Comparison of ENCODE assay signal across 29 cellular contexts in the genomic region with DNA sequence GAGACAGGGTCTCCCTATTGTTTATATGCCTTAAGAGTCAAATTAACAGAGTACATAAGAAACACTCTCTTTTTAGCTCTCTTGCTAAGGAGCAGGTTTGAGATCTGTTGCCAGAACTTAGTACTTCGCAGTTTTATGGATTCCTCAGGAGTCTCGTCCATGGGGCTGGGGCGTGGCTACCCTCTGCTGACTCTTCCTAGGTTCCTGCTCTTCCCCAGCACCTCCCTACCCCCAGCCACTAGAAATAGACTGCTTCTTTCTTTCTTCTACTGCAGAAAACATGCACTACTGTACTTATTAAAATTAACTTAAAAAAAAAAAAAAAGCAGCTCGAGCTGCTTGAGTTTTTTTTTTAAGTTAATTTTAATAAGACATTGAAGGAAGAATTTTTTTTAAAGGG.
"Had no signal": no experiment of that assay in that cellular context is flagged by ENCODE, and none has a peak within 500 bp of the region (broad histone marks: within the 10 kb centered on the region; RNA-seq: fewer than 3 reads in every experiment).

No MANE protein-coding gene starts in this region.

- H3K27ac ChIP-seq: epithelial cell of prostate, gastrocnemius medialis, hepatocyte, neural progenitor cell, parathyroid adenoma, prostate gland, right atrium auricular region, suprapubic skin had no signal

- H3K4me3 Mint-ChIP-seq: endodermal cell; memory B cell; nephron; neural progenitor cell; stimulated activated naive CD8-positive, alpha-beta T cell treated with anti-CD3 and anti-CD28 coated beads, Interleukin-15, amount 100 ng/mL, for 72 hours; type B pancreatic cell had no signal

- H3K9ac ChIP-seq: neural progenitor cell, parathyroid adenoma had no signal

- H3K9me3 Mint-ChIP-seq: memory B cell; naive B cell; nephron; stimulated activated naive CD8-positive, alpha-beta T cell treated with anti-CD3 and anti-CD28 coated beads, Interleukin-15, amount 100 ng/mL, for 72 hours; type B pancreatic cell had no signal

- H3K27me3 ChIP-seq: gastrocnemius medialis, hepatocyte, neural progenitor cell, right atrium auricular region, suprapubic skin had no signal

- ATAC-seq: esophagus mucosa; gastrocnemius medialis; sciatic nerve; stimulated activated naive CD8-positive, alpha-beta T cell treated with anti-CD3 and anti-CD28 coated beads, Interleukin-15, amount 100 ng/mL, for 72 hours had no signal

- H3K4me3 ChIP-seq: gastrocnemius medialis, hepatocyte, lung, neural progenitor cell, prostate gland, right atrium auricular region, smooth muscle cell, suprapubic skin had no signal

- H3K27ac Mint-ChIP-seq: endodermal cell; memory B cell; nephron; neural progenitor cell; stimulated activated naive CD8-positive, alpha-beta T cell treated with anti-CD3 and anti-CD28 coated beads, Interleukin-15, amount 100 ng/mL, for 72 hours; type B pancreatic cell had no signal

- H3K27me3 Mint-ChIP-seq: memory B cell; naive B cell; stimulated activated naive CD8-positive, alpha-beta T cell treated with anti-CD3 and anti-CD28 coated beads, Interleukin-15, amount 100 ng/mL, for 72 hours; type B pancreatic cell had no signal

- H3K4me2 ChIP-seq: hepatocyte, neural progenitor cell, smooth muscle cell had no signal

- FAIRE-seq: islet of Langerhans, urothelium cell line had no signal

- H3K4me1 ChIP-seq: neural progenitor cell, parathyroid adenoma, prostate gland, right atrium auricular region had no signal

- DNase-seq: cerebellar nuclear complex; effector CD8-positive, alpha-beta T cell; endodermal cell; foreskin fibroblast; gastrocnemius medialis; kidney glomerular epithelial cell; naive B cell; stimulated activated CD4-positive, alpha-beta T cell treated with anti-CD3 and anti-CD28 coated beads, Interleukin-12 subunit alpha, Interleukin-12 subunit beta, amount 100 ng/mL, for 4 hours; stimulated activated CD4-positive, alpha-beta T cell treated with anti-CD3 and anti-CD28 coated beads, Interleukin-1b, Interleukin-23, amount 100 ng/mL, for 48 hours; stimulated activated CD4-positive, alpha-beta T cell treated with anti-CD3 and anti-CD28 coated beads, Interleukin-4, amount 100 ng/mL, for 1 hour; stimulated activated CD8-positive, alpha-beta memory T cell treated with anti-CD3 and anti-CD28 coated beads, Interleukin-4, amount 100 ng/mL, for 48 hours; stimulated activated naive CD4-positive, alpha-beta T cell; stimulated activated naive CD8-positive, alpha-beta T cell treated with anti-CD3 and anti-CD28 coated beads, Interleukin-15, amount 100 ng/mL, for 72 hours had no signal

- H3K4me1 Mint-ChIP-seq: neural progenitor cell had no signal

- H3K9me3 ChIP-seq: gastrocnemius medialis, prostate gland, right atrium auricular region, suprapubic skin had no signal

- H3K36me3 ChIP-seq: gastrocnemius medialis, neural progenitor cell, prostate gland, right atrium auricular region, suprapubic skin had no signal

- H3K36me3 Mint-ChIP-seq: naive B cell had no signal

- H2AFZ ChIP-seq: hepatocyte, neural progenitor cell, parathyroid adenoma had no signal
